ENCODE assay signal across 20 cellular contexts in genomic region chr10:30509508-30509907, GRCh38.
"Had no signal": no experiment of that assay in that cellular context is flagged by ENCODE, and none has a peak within 500 bp of the region (broad histone marks: within the 10 kb centered on the region; RNA-seq: fewer than 3 reads in every experiment).

No MANE protein-coding gene starts in this region.

- FAIRE-seq: bronchial epithelial cell, endometrium, TTC549 had no signal

- H3K36me3 ChIP-seq: adrenal gland, heart right ventricle, left ventricle myocardium inferior, neutrophil, thoracic aorta had no signal

- H2AFZ ChIP-seq: parathyroid adenoma had no signal

- H3K4me1 ChIP-seq: adrenal gland had no signal

- DNase-seq: activated CD4-positive, alpha-beta T cell treated with anti-CD3 and anti-CD28 coated beads for 36 hours; activated CD4-positive, alpha-beta T cell treated with anti-CD3 and anti-CD28 coated beads, Interleukin-2, amount 50 U/mL, for 48 hours; activated gamma-delta T cell treated with Interleukin-2 at 50 U/mL for 16 hours; adrenal gland; cerebellar nuclear complex; cortex of kidney; heart right ventricle; left ventricle myocardium inferior; mesenchymal stem cell; naive thymus-derived CD8-positive, alpha-beta T cell; stimulated activated CD4-positive, alpha-beta T cell treated with anti-CD3 and anti-CD28 coated beads, Interleukin-4, amount 100 ng/mL, for 1 hour had no signal

- H3K27me3 ChIP-seq: adrenal gland, neutrophil had no signal

- H3K9ac ChIP-seq: parathyroid adenoma had no signal

- H3K79me2 ChIP-seq: parathyroid adenoma had no signal

- H3K4me3 ChIP-seq: adrenal gland, heart right ventricle, left ventricle myocardium inferior, smooth muscle cell, thoracic aorta had no signal

- ATAC-seq: activated CD4-positive, alpha-beta T cell treated with anti-CD3 and anti-CD28 coated beads for 36 hours; activated naive CD4-positive, alpha-beta T cell treated with anti-CD3 and anti-CD28 coated beads, Interleukin-2, amount 50 U/mL, for 72 hours; heart right ventricle; naive thymus-derived CD8-positive, alpha-beta T cell; sciatic nerve had no signal

- H3K9me3 ChIP-seq: adrenal gland, heart right ventricle, left ventricle myocardium inferior, neutrophil, thoracic aorta had no signal

- H3K27ac ChIP-seq: adrenal gland, heart right ventricle, left ventricle myocardium inferior, neutrophil, thoracic aorta had no signal
